Comparison of ENCODE assay signal across 25 cellular contexts in genomic region chr11:86848132-86848531, GRCh38.
"Had no signal": no experiment of that assay in that cellular context is flagged by ENCODE, and none has a peak within 500 bp of the region (broad histone marks: within the 10 kb centered on the region; RNA-seq: fewer than 3 reads in every experiment).

No MANE protein-coding gene starts in this region.

- ATAC-seq: activated T-cell treated with anti-CD3 and anti-CD28 coated beads, Interleukin-2, amount 50 U/mL, for 4 hours; activated T-helper 17 cell treated with anti-CD3 and anti-CD28 coated beads, Interleukin-2, amount 50 U/mL, for 72 hours; esophagus mucosa; WTC11 had no signal

- H3K27me3 ChIP-seq: brain microvascular endothelial cell, dorsolateral prefrontal cortex had no signal

- H3K4me3 Mint-ChIP-seq: activated CD4-positive, alpha-beta memory T cell treated with anti-CD3 and anti-CD28 coated beads, Interleukin-2, amount 10 ng/mL, durations not matched to agents 7 days and 5 days; activated CD4-positive, alpha-beta T cell treated with anti-CD3 and anti-CD28 coated beads, Interleukin-2, amount 10 ng/mL, durations not matched to agents 7 days and 5 days; activated naive CD8-positive, alpha-beta T cell; activated T-cell treated with anti-CD3 and anti-CD28 coated beads, Interleukin-2, amount 50 U/mL, for 4 hours; activated T-helper 17 cell treated with anti-CD3 and anti-CD28 coated beads, Interleukin-2, amount 50 U/mL, for 72 hours; central memory CD8-positive, alpha-beta T cell; dendritic cell treated with granulocyte-macrophage colony-stimulating factor and Interleukin-4, amounts not matched to agents 40 ng/mL and 50 ng/mL, for 4 days; endodermal cell; WTC11 had no signal

- H3K27ac ChIP-seq: brain microvascular endothelial cell, dorsolateral prefrontal cortex had no signal

- DNase-seq: activated CD4-positive, alpha-beta memory T cell treated with anti-CD3 and anti-CD28 coated beads, Interleukin-2, amount 10 ng/mL, durations not matched to agents 7 days and 5 days; activated CD4-positive, alpha-beta T cell treated with anti-CD3 and anti-CD28 coated beads for 1 hour; activated CD4-positive, alpha-beta T cell treated with anti-CD3 and anti-CD28 coated beads for 4 hours; activated CD4-positive, alpha-beta T cell treated with anti-CD3 and anti-CD28 coated beads, Interleukin-2, amount 10 ng/mL, durations not matched to agents 7 days and 5 days; activated CD4-positive, alpha-beta T cell treated with anti-CD3 and anti-CD28 coated beads, Interleukin-2, amount 50 U/mL, for 4 hours; activated effector memory CD4-positive, alpha-beta T cell treated with Interleukin-2 at 50 U/mL for 16 hours; activated gamma-delta T cell treated with Interleukin-2 at 50 U/mL for 16 hours; activated naive CD4-positive, alpha-beta T cell treated with anti-CD3 and anti-CD28 coated beads, Interleukin-2, amount 50 U/mL, for 16 hours; activated naive CD4-positive, alpha-beta T cell treated with Interleukin-2 at 50 U/mL for 16 hours; activated T-cell treated with anti-CD3 and anti-CD28 coated beads, Interleukin-2, amount 50 U/mL, for 4 hours; amniotic stem cell; anterior cingulate cortex; brain microvascular endothelial cell; dorsolateral prefrontal cortex; effector memory CD4-positive, alpha-beta T cell; endodermal cell; foreskin fibroblast; T-helper 2 cell had no signal

- H3K27ac Mint-ChIP-seq: activated CD4-positive, alpha-beta memory T cell treated with anti-CD3 and anti-CD28 coated beads, Interleukin-2, amount 10 ng/mL, durations not matched to agents 7 days and 5 days; activated CD4-positive, alpha-beta T cell treated with anti-CD3 and anti-CD28 coated beads, Interleukin-2, amount 10 ng/mL, durations not matched to agents 7 days and 5 days; activated naive CD8-positive, alpha-beta T cell; activated T-helper 17 cell treated with anti-CD3 and anti-CD28 coated beads, Interleukin-2, amount 50 U/mL, for 72 hours; dendritic cell treated with granulocyte-macrophage colony-stimulating factor and Interleukin-4, amounts not matched to agents 40 ng/mL and 50 ng/mL, for 4 days; endodermal cell; WTC11 had no signal

- H3K36me3 Mint-ChIP-seq: activated naive CD8-positive, alpha-beta T cell; WTC11 had no signal

- H3K27me3 Mint-ChIP-seq: activated naive CD8-positive, alpha-beta T cell; activated T-helper 17 cell treated with anti-CD3 and anti-CD28 coated beads, Interleukin-2, amount 50 U/mL, for 72 hours; central memory CD8-positive, alpha-beta T cell; dendritic cell treated with granulocyte-macrophage colony-stimulating factor and Interleukin-4, amounts not matched to agents 40 ng/mL and 50 ng/mL, for 4 days had no signal

- H3K4me3 ChIP-seq: coronary artery, dorsolateral prefrontal cortex had no signal

- H3K9me3 Mint-ChIP-seq: activated CD4-positive, alpha-beta memory T cell treated with anti-CD3 and anti-CD28 coated beads, Interleukin-2, amount 10 ng/mL, durations not matched to agents 7 days and 5 days; activated CD4-positive, alpha-beta T cell treated with anti-CD3 and anti-CD28 coated beads, Interleukin-2, amount 10 ng/mL, durations not matched to agents 7 days and 5 days; activated T-cell treated with anti-CD3 and anti-CD28 coated beads, Interleukin-2, amount 50 U/mL, for 4 hours; activated T-helper 17 cell treated with anti-CD3 and anti-CD28 coated beads, Interleukin-2, amount 50 U/mL, for 72 hours; central memory CD8-positive, alpha-beta T cell; dendritic cell treated with granulocyte-macrophage colony-stimulating factor and Interleukin-4, amounts not matched to agents 40 ng/mL and 50 ng/mL, for 4 days had no signal

- H3K4me1 Mint-ChIP-seq: activated CD4-positive, alpha-beta memory T cell treated with anti-CD3 and anti-CD28 coated beads, Interleukin-2, amount 10 ng/mL, durations not matched to agents 7 days and 5 days; activated CD4-positive, alpha-beta T cell treated with anti-CD3 and anti-CD28 coated beads, Interleukin-2, amount 10 ng/mL, durations not matched to agents 7 days and 5 days; activated T-helper 17 cell treated with anti-CD3 and anti-CD28 coated beads, Interleukin-2, amount 50 U/mL, for 72 hours; central memory CD8-positive, alpha-beta T cell had no signal
